In genomic region chr14:52552063-52552988, GRCh38 we compare ENCODE assay signal across 8 cellular contexts. TPM values are rescaled to one million over a fixed set of nuclear protein-coding genes. Genes with fewer than 3 reads are reported as not detected.
DNase-seq lines count a peak whose midpoint lies in the region; ATAC-seq, FAIRE-seq and TF ChIP-seq lines count a peak whose summit lies in the region.

Gene GPR137C, plus strand, starts transcription at chr14:52552836. Its CDS starts 312 bp downstream, at chr14:52553148.
Gene TXNDC16, minus strand, starts transcription at chr14:52552505. Its CDS starts 8,948 bp downstream, at chr14:52543557.

- H3K4me3 Mint-ChIP-seq in CD4-positive, CD25-positive, alpha-beta regulatory T cell, result peak within 1 kb of the TSS; percentile 97 to 99 (median 98)

- no peaks in the 10 kb centered on the region for H3K9me3 Mint-ChIP-seq in CD4-positive, CD25-positive, alpha-beta regulatory T cell

- no peaks in the 10 kb centered on the region for H3K9me3 ChIP-seq in CD4-positive, CD25-positive, alpha-beta regulatory T cell (ENCODE audit: control insufficient read depth in 2 of 2, low read length in 2 of 2)
- H3K9me3 ChIP-seq in HepG2 (ENCODE audit: low read length), result no peaks in the 10 kb centered on the region

- peak; percentile 96 for FAIRE-seq in HepG2 (lab: Jason Lieb, UNC)

- peak; percentile 94 for TF ChIP-seq POLR2A in HepG2 (IDR thresholded peaks at IDR 0.05; ENCODE audit: insufficient read depth in 1 of 2, low read depth in 2 of 2, low read length in 2 of 2)

- H4K20me1 ChIP-seq in HepG2 (ENCODE audit: insufficient read depth, low read length), result no peaks in the 10 kb centered on the region

- H3K4me2 ChIP-seq in HepG2 (ENCODE audit: low read depth, low read length), result peak within 1 kb of the TSS; percentile 99

- H3K4me3 ChIP-seq in CD4-positive, CD25-positive, alpha-beta regulatory T cell (ENCODE audit: low read depth, low read length), result peak within 1 kb of the TSS; percentile 98
- H3K4me3 ChIP-seq in HepG2 (replicated peaks in 1 of 3; ENCODE audit: insufficient read depth in 1 of 3, low read depth in 2 of 3, low read length in 3 of 3), result peak within 1 kb of the TSS; percentile 76 to 92 (median 88)

- peaks cover 32% of the 10 kb centered on the region for H3K4me1 ChIP-seq in CD4-positive, CD25-positive, alpha-beta regulatory T cell (ENCODE audit: control insufficient read depth, insufficient read depth, low read length, poor library complexity, severe bottlenecking)
- H3K4me1 ChIP-seq in HepG2 (ENCODE audit: insufficient read depth, low read length), result peaks cover 38% of the 10 kb centered on the region

- H3K4me1 Mint-ChIP-seq in CD4-positive, CD25-positive, alpha-beta regulatory T cell, result peaks cover 20 to 43% (median 26%) of the 10 kb centered on the region in 4 donors

- DNase-seq in CD4-positive, CD25-positive, alpha-beta regulatory T cell, result peak; percentile 99 to 100 (median 100)
- DNase-seq in NCI-H774 (lab: John Stamatoyannopoulos, UW) (peak; percentile 97), dermis microvascular lymphatic vessel endothelial cell (ENCODE audit: low read depth in 2 of 2) (peak; percentile 98 to 100), HepG2 (ENCODE audit: low spot score) (peak; percentile 99)
- peak; percentile 99 to 100 for DNase-seq in activated CD4-positive, alpha-beta T cell treated with anti-CD3 and anti-CD28 coated beads, Interleukin-2, amount 50 U/mL, for 48 hours
- peak; percentile 98 to 99 for DNase-seq in stimulated activated CD4-positive, alpha-beta T cell treated with anti-CD3 and anti-CD28 coated beads, Interleukin-2, amount 100 ng/mL, for 48 hours

- peak within 1 kb of the TSS; percentile 89 for H3K27ac ChIP-seq in CD4-positive, CD25-positive, alpha-beta regulatory T cell (ENCODE audit: insufficient read depth, low read length, poor library complexity, severe bottlenecking)
- H3K27ac ChIP-seq in HepG2 (ENCODE audit: extremely low read length, insufficient read depth, low read length), result peak within 1 kb of the TSS; percentile 74

- 0 out of 2 replicates have a peak, but pooled peaks have one; percentile 35 for TF ChIP-seq RAD21 in HepG2 (CRISPR knock-in tag; IDR thresholded peaks at IDR 0.05)

- TF ChIP-seq CTCF in HepG2 (CRISPR knock-in tag; IDR thresholded peaks at IDR 0.05), result no peak

- peaks cover 27% of the 10 kb centered on the region for H3K27me3 Mint-ChIP-seq in CD4-positive, CD25-positive, alpha-beta regulatory T cell

- intact Hi-C loops in HepG2 (cut with micrococcal nuclease; ENCODE audit: unreplicated experiment), result loop anchor here (5.0 kb wide), 3 partner anchors 95 to 245 kb away; partner anchors contain the start of gene PSMC6

- H3K9ac ChIP-seq in HepG2 (ENCODE audit: insufficient read depth, low read depth, low read length), result peak within 1 kb of the TSS; percentile 71

- H3K36me3 Mint-ChIP-seq in CD4-positive, CD25-positive, alpha-beta regulatory T cell, result peaks cover 3% of the 10 kb centered on the region

- TF ChIP-seq EP300 in HepG2 (IDR thresholded peaks at IDR 0.05; ENCODE audit: low read depth in 2 of 2, low read length in 2 of 2) (no peak), HepG2 (CRISPR knock-in tag; IDR thresholded peaks at IDR 0.05; ENCODE audit: borderline replicate concordance) (no peak)

- BruUV-seq in HepG2 (replicated peaks; lab: Mats Ljungman, UMichigan), result TSS peak; percentile 77

- H3K27ac Mint-ChIP-seq in CD4-positive, CD25-positive, alpha-beta regulatory T cell, result peak within 1 kb of the TSS; percentile 97 to 98 (median 97)

- H3K27me3 ChIP-seq in CD4-positive, CD25-positive, alpha-beta regulatory T cell (ENCODE audit: control insufficient read depth, insufficient read depth, low read length), result peaks cover 11% of the 10 kb centered on the region
- no peaks in the 10 kb centered on the region; a peak in 1 of 5 replicates for H3K27me3 ChIP-seq in HepG2 (ENCODE audit: control insufficient read depth in 1 of 2, insufficient read depth in 2 of 2, low read length in 2 of 2)

- no peaks in the 10 kb centered on the region for H3K36me3 ChIP-seq in CD4-positive, CD25-positive, alpha-beta regulatory T cell (ENCODE audit: control insufficient read depth, insufficient read depth, low read length)
- no peaks in the 10 kb centered on the region for H3K36me3 ChIP-seq in HepG2 (replicated peaks in 1 of 2; ENCODE audit: control insufficient read depth in 1 of 2, insufficient read depth in 2 of 2, low read length in 2 of 2)

- WGBS in HepG2 (ENCODE audit: low lambda C conversion rate), result 1% methylated on average over 29 of the region's 81 CpGs

- H2AFZ ChIP-seq in HepG2 (ENCODE audit: low read length), result peak within 1 kb of the TSS; percentile 88

- ATAC-seq in CD4-positive, CD25-positive, alpha-beta regulatory T cell (ENCODE audit: low read depth in 2 of 2), result peak; percentile 89 to 91
- peak; percentile 95 for ATAC-seq in GM19438 (IDR thresholded peaks at IDR 0.05; ENCODE audit: low read depth, unreplicated experiment)
- peak; percentile 94 for ATAC-seq in HG03571 (IDR thresholded peaks at IDR 0.05; ENCODE audit: unreplicated experiment)
- peak; percentile 94 for ATAC-seq in HepG2

- in situ Hi-C loops in HepG2 (cut with HindIII; ENCODE audit: extremely low pct_ligation_motif_present, low pct_unique_long_range_greater_than_20kb), result no loop called here

- POLR2A ChIA-PET in HepG2 (lab: Yijun Ruan, JAX), result interaction anchor here (1.0 to 1.5 kb wide), 8 partner anchors 9 to 239 kb away, joined by 3 to 6 read pairs (median 4); partner anchors contain the start of genes ERO1A, GNPNAT1 and STYX

- peaks cover 8% of the 10 kb centered on the region for H3K79me2 ChIP-seq in HepG2 (ENCODE audit: insufficient read depth, low read length)

- CTCF ChIA-PET in HepG2 (lab: Yijun Ruan, JAX; ENCODE audit: low intra/inter-chr PET ratio, low total read pairs), result no interaction called here

RNA-seq across cellular contexts. Expression of gene GPR137C, which starts in this region (rescaled TPM):
- 0.22 TPM for total RNA-seq in CD4-positive, CD25-positive, alpha-beta regulatory T cell
- under 1 TPM in 1 of 4 donors, not detected in 3; 0.06 TPM for polyA plus RNA-seq in CD4-positive, CD25-positive, alpha-beta regulatory T cell
- total RNA-seq in dermis microvascular lymphatic vessel endothelial cell (0.77 and 1.3 TPM in 2 replicates), HepG2 (2016; rRNA removed; fragmentation: Illumina TruSeq; extraction: Trizol) (0.51 TPM in 2 replicates)
- 0.18 and 0.20 TPM in 2 replicates for total RNA-seq in HepG2 (2016; cell fraction: cytosol; rRNA removed; fragmentation: Illumina TruSeq; extraction: Trizol; ENCODE audit: low read depth)
- total RNA-seq in HepG2 (2016; cell fraction: insoluble cytoplasmic fraction; rRNA removed; fragmentation: Illumina TruSeq; extraction: Trizol), result 0.70 and 0.78 TPM in 2 replicates
- 0.34 and 0.46 TPM in 2 replicates for total RNA-seq in HepG2 (2016; cell fraction: membrane; rRNA removed; fragmentation: Illumina TruSeq; extraction: Trizol)
- total RNA-seq in HepG2 (2016; cell fraction: nucleus; rRNA removed; fragmentation: Illumina TruSeq; extraction: Trizol), result 1.8 and 1.9 TPM in 2 replicates
- polyA plus RNA-seq in HepG2 (2011; rRNA removed), result 0.24 and 0.34 TPM in 2 replicates
- polyA plus RNA-seq in HepG2 (2011; cell fraction: cytosol; rRNA removed), result 0.09 and 0.14 TPM in 2 replicates
- 0.42 and 0.53 TPM in 2 replicates for polyA plus RNA-seq in HepG2 (2011; cell fraction: nucleus; rRNA removed)
- polyA plus RNA-seq in HepG2 (2012), result 0.31 and 0.60 TPM in 2 replicates
- polyA plus RNA-seq in HepG2 (2016; cell fraction: cytosol; fragmentation: Illumina TruSeq; extraction: Trizol; ENCODE audit: low read depth), result 0.25 and 0.35 TPM in 2 replicates
- polyA plus RNA-seq in HepG2 (2016; cell fraction: insoluble cytoplasmic fraction; fragmentation: Illumina TruSeq; extraction: Trizol; ENCODE audit: low read depth), result 0.99 and 1.1 TPM in 2 replicates
- polyA plus RNA-seq in HepG2 (2016; cell fraction: membrane; fragmentation: Illumina TruSeq; extraction: Trizol; ENCODE audit: low read depth), result 0.66 and 1.2 TPM in 2 replicates
- polyA plus RNA-seq in HepG2 (2016; cell fraction: nucleus; fragmentation: Illumina TruSeq; extraction: Trizol; ENCODE audit: insufficient read depth, low read depth), result 3.2 and 3.7 TPM in 2 replicates
- polyA minus RNA-seq in HepG2 (2011; rRNA and poly(A)+ RNA removed; ENCODE audit: low replicate concordance), result 0.44 and 0.82 TPM in 2 replicates
- polyA minus RNA-seq in HepG2 (2011; cell fraction: cytosol; rRNA and poly(A)+ RNA removed), result 0.70 TPM in 1 of 2 replicates, not detected in the other
- 0.99 and 1.0 TPM in 2 replicates for polyA minus RNA-seq in HepG2 (2011; cell fraction: nucleus; rRNA and poly(A)+ RNA removed)

RNA-seq across cellular contexts. Expression of gene TXNDC16, which starts in this region (rescaled TPM):
- 19.5 TPM for total RNA-seq in CD4-positive, CD25-positive, alpha-beta regulatory T cell
- 1 to 10 TPM; 4.3 to 6.6 (median 5.0) TPM for polyA plus RNA-seq in CD4-positive, CD25-positive, alpha-beta regulatory T cell
- total RNA-seq in dermis microvascular lymphatic vessel endothelial cell (2.8 and 3.4 TPM in 2 replicates), HepG2 (2016; rRNA removed; fragmentation: Illumina TruSeq; extraction: Trizol) (4.3 and 6.2 TPM in 2 replicates)
- total RNA-seq in HepG2 (2016; cell fraction: cytosol; rRNA removed; fragmentation: Illumina TruSeq; extraction: Trizol; ENCODE audit: low read depth), result 8.3 and 8.9 TPM in 2 replicates
- 3.5 and 5.6 TPM in 2 replicates for total RNA-seq in HepG2 (2016; cell fraction: insoluble cytoplasmic fraction; rRNA removed; fragmentation: Illumina TruSeq; extraction: Trizol)
- total RNA-seq in HepG2 (2016; cell fraction: membrane; rRNA removed; fragmentation: Illumina TruSeq; extraction: Trizol), result 4.0 and 4.3 TPM in 2 replicates
- 7.9 and 10.2 TPM in 2 replicates for total RNA-seq in HepG2 (2016; cell fraction: nucleus; rRNA removed; fragmentation: Illumina TruSeq; extraction: Trizol)
- 3.4 and 4.6 TPM in 2 replicates for polyA plus RNA-seq in HepG2 (2011; rRNA removed)
- 1.4 and 2.8 TPM in 2 replicates for polyA plus RNA-seq in HepG2 (2011; cell fraction: cytosol; rRNA removed)
- 1.7 and 2.1 TPM in 2 replicates for polyA plus RNA-seq in HepG2 (2011; cell fraction: nucleus; rRNA removed)
- 3.6 and 5.7 TPM in 2 replicates for polyA plus RNA-seq in HepG2 (2012)
- polyA plus RNA-seq in HepG2 (2016; cell fraction: cytosol; fragmentation: Illumina TruSeq; extraction: Trizol; ENCODE audit: low read depth), result 0.18 and 0.27 TPM in 2 replicates
- polyA plus RNA-seq in HepG2 (2016; cell fraction: insoluble cytoplasmic fraction; fragmentation: Illumina TruSeq; extraction: Trizol; ENCODE audit: low read depth), result 2.6 and 2.9 TPM in 2 replicates
- polyA plus RNA-seq in HepG2 (2016; cell fraction: membrane; fragmentation: Illumina TruSeq; extraction: Trizol; ENCODE audit: low read depth), result 0.63 and 0.66 TPM in 2 replicates
- 6.9 and 7.2 TPM in 2 replicates for polyA plus RNA-seq in HepG2 (2016; cell fraction: nucleus; fragmentation: Illumina TruSeq; extraction: Trizol; ENCODE audit: insufficient read depth, low read depth)
- polyA minus RNA-seq in HepG2 (2011; rRNA and poly(A)+ RNA removed; ENCODE audit: low replicate concordance), result 5.3 and 6.8 TPM in 2 replicates
- polyA minus RNA-seq in HepG2 (2011; cell fraction: cytosol; rRNA and poly(A)+ RNA removed), result 5.2 and 6.2 TPM in 2 replicates
- 8.3 and 11.3 TPM in 2 replicates for polyA minus RNA-seq in HepG2 (2011; cell fraction: nucleus; rRNA and poly(A)+ RNA removed)

Comparison
In these comparisons a context has a peak if more than half of its experiments do, and no peak if none do; other contexts are left out.
1. Peak in every context shown above with its lines: DNase-seq, ATAC-seq, H3K4me3 ChIP-seq and H3K27ac ChIP-seq.